In genomic region chr10:132393695-132394181, GRCh38 we compare ENCODE assay signal across 1 cellular context.
TF ChIP-seq lines count a peak whose summit lies in the region.

No MANE protein-coding gene starts in this region.

TF ChIP-seq in H1, 55 proteins besides CTCF, POLR2A, EP300 and RAD21:
- no peak for TF ChIP-seq TBP (IDR thresholded peaks at IDR 0.05; ENCODE audit: low read depth, low read length)
- no peak for TF ChIP-seq PHF8 (conservative IDR thresholded peaks at IDR 0.05; ENCODE audit: low read depth, low read length)
- no peak for TF ChIP-seq RNF2 (IDR thresholded peaks at IDR 0.05; ENCODE audit: borderline replicate concordance, low read depth, low read length, missing control alignments, poor library complexity, severe bottlenecking)
- TF ChIP-seq RFX5 (IDR thresholded peaks at IDR 0.05; ENCODE audit: borderline replicate concordance, low read depth, low read length), result no peak
